In the genomic region with DNA sequence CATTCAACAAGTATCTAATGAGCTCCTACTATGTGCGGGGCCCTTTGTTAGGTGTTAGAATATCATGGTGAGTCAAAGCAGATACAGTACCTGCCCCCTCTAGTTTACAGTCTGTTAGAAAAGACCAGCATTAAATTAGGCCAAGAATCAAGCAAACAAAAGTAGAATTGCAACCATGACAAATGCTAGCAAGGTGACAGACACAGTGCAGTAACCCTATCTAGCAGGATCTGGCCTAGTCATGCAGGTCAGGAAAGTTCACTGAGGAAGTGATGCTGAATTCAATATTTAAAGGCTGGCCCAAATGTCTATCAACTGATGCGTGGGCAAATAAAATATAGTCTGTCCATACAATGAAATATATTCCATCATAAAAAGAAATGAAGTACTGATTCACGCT, we compare ENCODE assay signal across 25 cellular contexts.
"Had no signal": no experiment of that assay in that cellular context is flagged by ENCODE, and none has a peak within 500 bp of the region (broad histone marks: within the 10 kb centered on the region; RNA-seq: fewer than 3 reads in every experiment).

No MANE protein-coding gene starts in this region.

- FAIRE-seq: pancreas, small intestine had no signal

- H3K9me3 ChIP-seq: neutrophil, pancreas, prostate gland, right lobe of liver, sigmoid colon, stomach, thoracic aorta, thyroid gland, tibial nerve, upper lobe of left lung, vagina had no signal

- H3K36me3 ChIP-seq: neutrophil, pancreas, prostate gland, right lobe of liver, sigmoid colon, stomach, thoracic aorta, thyroid gland, tibial nerve, upper lobe of left lung, vagina had no signal

- DNase-seq: naive thymus-derived CD8-positive, alpha-beta T cell; nephron progenitor cell; nucleus accumbens; pancreas; right cardiac atrium; right lobe of liver; sigmoid colon; small intestine; stimulated activated CD4-positive, alpha-beta T cell treated with anti-CD3 and anti-CD28 coated beads, Interleukin-15, amount 100 ng/mL, for 24 hours; stimulated activated CD4-positive, alpha-beta T cell treated with anti-CD3 and anti-CD28 coated beads, Interleukin-2, amount 100 ng/mL, for 24 hours; stimulated activated CD4-positive, alpha-beta T cell treated with anti-CD3 and anti-CD28 coated beads, Interleukin-2, amount 100 ng/mL, for 48 hours; stimulated activated CD4-positive, alpha-beta T cell treated with anti-CD3 and anti-CD28 coated beads, Interleukin-4, amount 100 ng/mL, for 24 hours; stimulated activated naive B cell treated with anti-CD40 and anti-IgM and Interleukin-4, amounts not matched to agents 10 μg/mL and 1 μg/mL and 100 μg/mL, for 72 hours; stimulated activated naive CD4-positive, alpha-beta T cell treated with Interleukin-2 at 50 U/mL for 16 hours; stomach; thyroid gland; trophoblast cell; upper lobe of left lung had no signal

- H3K4me3 ChIP-seq: pancreas, prostate gland, right lobe of liver, sigmoid colon, stomach, thoracic aorta, thyroid gland, tibial nerve, upper lobe of left lung, vagina had no signal

- ATAC-seq: naive thymus-derived CD8-positive, alpha-beta T cell; natural killer cell treated with Interleukin-12 subunit alpha and Interleukin-12 subunit beta and Interleukin-15 and Interleukin-18, amount 100 ng/mL, for 72 hours; pancreas; right cardiac atrium; stimulated activated effector memory CD8-positive, alpha-beta T cell treated with anti-CD3 and anti-CD28 coated beads, Interleukin-12 subunit alpha, Interleukin-12 subunit beta, amount 100 ng/mL, for 72 hours had no signal

- H3K27me3 ChIP-seq: neutrophil, pancreas, right lobe of liver, sigmoid colon, stomach, thyroid gland, tibial nerve, upper lobe of left lung, vagina had no signal

- H3K27ac ChIP-seq: neutrophil, pancreas, prostate gland, right lobe of liver, stomach, thoracic aorta, thyroid gland, tibial nerve, upper lobe of left lung, vagina had no signal

- H3K4me1 ChIP-seq: prostate gland had no signal
